Comparison of ENCODE assay signal across 8 cellular contexts in the genomic region with DNA sequence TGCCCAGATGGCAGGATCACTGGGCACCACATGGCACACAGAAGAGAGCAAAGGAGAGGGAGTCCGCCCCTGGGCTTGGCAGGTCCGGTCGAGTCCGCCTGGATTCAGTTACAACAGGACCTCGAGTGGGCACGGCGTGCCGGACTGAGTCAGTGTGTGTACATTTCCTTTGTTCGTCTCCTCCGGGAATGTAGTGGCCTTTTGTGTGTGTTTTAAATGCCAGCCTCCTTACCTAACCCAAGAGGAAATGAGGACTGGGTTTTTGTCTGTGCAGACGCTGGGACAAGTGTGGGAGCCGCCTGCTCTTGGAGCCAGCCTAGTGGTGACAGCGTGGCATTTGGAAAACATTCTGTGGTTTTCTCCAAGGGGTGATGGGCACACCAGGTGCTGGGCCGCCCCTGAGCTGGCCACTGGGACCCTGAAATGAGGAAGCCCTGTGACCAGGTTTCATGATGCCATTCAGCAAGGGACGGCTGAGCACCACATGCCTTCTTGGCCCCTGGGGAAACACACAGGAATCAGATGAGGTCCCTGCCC. TPM values are rescaled to one million over a fixed set of nuclear protein-coding genes. Genes with fewer than 3 reads are reported as not detected.
A peak's percentile ranks its signal among the peaks of the same experiment; 100 is the strongest.
DNase-seq lines count a peak whose midpoint lies in the region; ATAC-seq and TF ChIP-seq lines count a peak whose summit lies in the region.

No MANE protein-coding gene starts in this region.

- no peak overlapping the region for H2AFZ ChIP-seq in OCI-LY7 (ENCODE audit: low read length)

- peak; percentile 53 for DNase-seq in OCI-LY7 (ENCODE audit: low spot score)
- DNase-seq in renal cortical epithelial cell (ENCODE audit: low read depth): peak; percentile 95
- DNase-seq in COLO829 (ENCODE audit: low spot score): no peak

- no TSS peak for BruUV-seq in OCI-LY7 (replicated peaks; lab: Mats Ljungman, UMichigan)

- TF ChIP-seq CTCF in OCI-LY7 (conservative IDR thresholded peaks at IDR 0.05; ENCODE audit: low read length): no peak

- no peaks in the 10 kb centered on the region for H3K9me2 ChIP-seq in OCI-LY7 (ENCODE audit: insufficient read depth, low read length)

- peak overlapping the region; percentile 72 for H3K4me2 ChIP-seq in OCI-LY7 (ENCODE audit: low read length)

- peaks cover 77% of the 10 kb centered on the region for H3K4me1 ChIP-seq in OCI-LY7 (ENCODE audit: insufficient read depth, low read length, poor library complexity, severe bottlenecking)

- POLR2A ChIA-PET in OCI-LY7 (lab: Charles Lee): interaction anchor here (1.1 to 1.2 kb wide), 2 partner anchors 19 to 65 kb away, joined by 3 to 4 read pairs; no protein-coding TSS in a partner anchor

- ATAC-seq in GM21786 (IDR thresholded peaks at IDR 0.05; ENCODE audit: unreplicated experiment) (peak; percentile 31), esophagus mucosa (peak; percentile 83), HG03565 (IDR thresholded peaks at IDR 0.05; ENCODE audit: unreplicated experiment) (no peak), GM21619 (IDR thresholded peaks at IDR 0.05; ENCODE audit: unreplicated experiment) (no peak), HG03439 (IDR thresholded peaks at IDR 0.05; ENCODE audit: unreplicated experiment) (no peak)

- no peaks in the 10 kb centered on the region for H3K9me3 ChIP-seq in OCI-LY7 (ENCODE audit: low read length)

- H3K27ac ChIP-seq in OCI-LY7 (ENCODE audit: low read depth, low read length, poor library complexity, severe bottlenecking): peak overlapping the region; percentile 76

- intact Hi-C loops in OCI-LY7 (cut with micrococcal nuclease; ENCODE audit: unreplicated experiment): no loop called here

- H3K4me3 ChIP-seq in OCI-LY7 (ENCODE audit: low read depth, low read length, poor library complexity, severe bottlenecking): peak overlapping the region; percentile 23

- no peaks in the 10 kb centered on the region for H3K36me3 ChIP-seq in OCI-LY7 (ENCODE audit: insufficient read depth, low read length)

- no peaks in the 10 kb centered on the region for H4K20me1 ChIP-seq in OCI-LY7 (ENCODE audit: insufficient read depth, low read length)

- CTCF ChIA-PET in OCI-LY7 (lab: Charles Lee; ENCODE audit: unreplicated experiment): no interaction called here

- peaks cover 13% of the 10 kb centered on the region; the same call in 1 of the 2 replicates for H3K79me2 ChIP-seq in OCI-LY7 (ENCODE audit: insufficient read depth, low read depth, low read length)

RNA-seq across cellular contexts. Expression of gene NEK6, which starts 9.6 kb away (rescaled TPM):
- total RNA-seq in OCI-LY7 (2014; rRNA removed; shearing (Covaris generic)): 4.4 and 5.6 TPM in 2 replicates
- total RNA-seq in OCI-LY7 (2022) (12.1 and 16.4 TPM in 2 replicates), esophagus mucosa (11.0 TPM), renal cortical epithelial cell (19.1 and 124 TPM in 2 replicates)

Comparison
In these comparisons a context has a peak if more than half of its experiments do, and no peak if none do; other contexts are left out.
1. ATAC-seq: peak in GM21786 (single experiment) and esophagus mucosa (single experiment); none in HG03565 (single experiment), GM21619 (single experiment) and HG03439 (single experiment).